8 cellular contexts compared by ENCODE assay signal in the genomic region with DNA sequence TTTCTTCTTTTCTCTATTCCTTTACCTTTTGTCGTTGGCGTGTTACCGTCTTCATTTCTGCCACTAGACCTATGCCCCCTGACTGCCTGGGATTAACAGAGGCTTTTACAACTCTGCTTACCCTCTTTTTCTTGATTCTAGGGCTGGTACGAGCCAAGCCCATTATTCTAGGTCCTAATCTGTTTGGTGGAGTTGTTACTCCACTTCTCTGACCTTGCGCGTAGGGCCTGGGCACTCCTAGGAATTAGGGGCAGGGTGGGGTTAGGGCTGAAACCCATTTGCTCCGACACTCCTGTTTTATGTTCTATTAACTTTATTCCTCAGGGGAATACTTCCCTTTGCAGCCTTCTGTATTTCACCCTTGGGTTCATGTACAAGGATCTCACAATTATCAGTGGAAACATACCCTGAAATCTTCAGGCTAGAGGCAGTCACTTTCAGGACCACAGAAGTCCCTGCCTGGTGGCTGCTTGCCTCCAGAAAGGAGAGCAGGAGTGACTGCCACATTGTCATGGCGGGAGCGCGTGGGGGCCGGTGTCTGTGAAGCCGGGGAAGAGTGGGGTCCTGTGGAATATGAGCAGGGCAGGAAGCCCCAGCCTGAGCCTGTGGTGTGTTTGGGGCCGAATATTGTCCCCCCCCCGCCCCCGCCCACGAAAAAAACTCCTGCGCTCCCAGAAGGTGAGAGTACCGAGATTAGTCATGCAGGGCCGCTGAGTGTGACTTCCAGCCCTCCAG. TPM values are rescaled to one million over a fixed set of nuclear protein-coding genes. Genes with fewer than 3 reads are reported as not detected.
DNase-seq lines count a peak whose midpoint lies in the region; ATAC-seq and TF ChIP-seq lines count a peak whose summit lies in the region.

No MANE protein-coding gene starts in this region.

- TF ChIP-seq CTCF in gastroesophageal sphincter (IDR thresholded peaks at IDR 0.05) (no peak), psoas muscle (IDR thresholded peaks at IDR 0.05) (no peak)

- H3K4me3 ChIP-seq in gastroesophageal sphincter (peak overlapping the region; percentile 39 to 67), psoas muscle (peak overlapping the region; percentile 82)

- peak; percentile 12 for DNase-seq in RPMI8226
- DNase-seq in psoas muscle = no peak
- DNase-seq in dermis blood vessel endothelial cell = no peak
- DNase-seq in effector CD4-positive, alpha-beta T cell = no peak

- TF ChIP-seq EP300 in gastroesophageal sphincter (IDR thresholded peaks at IDR 0.05) = no peak

- intact Hi-C loops in psoas muscle (cut with DNase I) = no loop called here

- H3K27ac ChIP-seq in gastroesophageal sphincter = peak overlapping the region in 3 of 4 donors; percentile 68 to 82 (median 71)
- peak overlapping the region; percentile 65 for H3K27ac ChIP-seq in psoas muscle

- H3K4me1 ChIP-seq in gastroesophageal sphincter (peaks cover 0 to 20% (median 8%) of the 10 kb centered on the region in 3 donors), psoas muscle (peaks cover 8% of the 10 kb centered on the region)

- no peaks in the 10 kb centered on the region for H3K9me3 ChIP-seq in gastroesophageal sphincter
- no peaks in the 10 kb centered on the region for H3K9me3 ChIP-seq in psoas muscle

- 55 to 87% methylated on average over 7 to 8 of the region's 19 CpGs for WGBS in gastroesophageal sphincter (ENCODE audit: low coverage in 1 of 2), 2 donors
- WGBS in psoas muscle, 3 donors = 41 to 44% (median 41%) methylated on average over 17 to 19 of the region's 19 CpGs

- ATAC-seq in GM21390 (IDR thresholded peaks at IDR 0.05; ENCODE audit: unreplicated experiment) (peak; percentile 1), gastroesophageal sphincter (no peak), psoas muscle (peak; percentile 2 to 50 (median 26)), HG02973 (IDR thresholded peaks at IDR 0.05; ENCODE audit: unreplicated experiment) (no peak), GM21447 (IDR thresholded peaks at IDR 0.05; ENCODE audit: unreplicated experiment) (no peak)

- no peaks in the 10 kb centered on the region for H3K36me3 ChIP-seq in gastroesophageal sphincter
- no peaks in the 10 kb centered on the region for H3K36me3 ChIP-seq in psoas muscle (ENCODE audit: insufficient read depth in 1 of 2, low read depth in 1 of 2)

- TF ChIP-seq POLR2A in gastroesophageal sphincter (IDR thresholded peaks at IDR 0.05) = no peak

- H3K27me3 ChIP-seq in gastroesophageal sphincter (peaks cover 4% of the 10 kb centered on the region), psoas muscle (ENCODE audit: insufficient read depth in 3 of 3, low read length in 2 of 3) (peaks cover 0 to 5% (median 0%) of the 10 kb centered on the region in 3 donors)

RNA-seq across cellular contexts. Expression of gene SLC37A2, which starts 0.7 kb away (rescaled TPM):
- total RNA-seq in gastroesophageal sphincter = 1 to 10 TPM; 3.4 to 8.6 (median 6.6) TPM
- 1 to 10 TPM; 1.2 to 1.9 (median 1.7) TPM for total RNA-seq in psoas muscle
- polyA plus RNA-seq in psoas muscle = under 1 TPM; 0.30 to 0.47 (median 0.31) TPM
- 0.51 and 0.70 TPM in 2 replicates for total RNA-seq in dermis blood vessel endothelial cell

RNA-seq across cellular contexts. Expression of gene TMEM218, which starts 49.1 kb away (rescaled TPM):
- 10 to 100 TPM; 14.7 to 20.0 (median 17.3) TPM for total RNA-seq in gastroesophageal sphincter
- total RNA-seq in psoas muscle = 10 to 100 TPM in 1 of 4 donors, 1 to 10 TPM in 3; 4.9 to 12.1 (median 5.9) TPM
- polyA plus RNA-seq in psoas muscle = 10 to 100 TPM; 13.6 to 30.3 (median 18.4) TPM
- total RNA-seq in dermis blood vessel endothelial cell = 23.1 and 24.2 TPM in 2 replicates

Comparison
In these comparisons a context has a peak if more than half of its experiments do, and no peak if none do; other contexts are left out.
1. ATAC-seq: peak in GM21390 (single experiment) and psoas muscle (4 of 4); none in gastroesophageal sphincter (single experiment), HG02973 (single experiment) and GM21447 (single experiment).